18 cellular contexts compared by ENCODE assay signal in the genomic region with DNA sequence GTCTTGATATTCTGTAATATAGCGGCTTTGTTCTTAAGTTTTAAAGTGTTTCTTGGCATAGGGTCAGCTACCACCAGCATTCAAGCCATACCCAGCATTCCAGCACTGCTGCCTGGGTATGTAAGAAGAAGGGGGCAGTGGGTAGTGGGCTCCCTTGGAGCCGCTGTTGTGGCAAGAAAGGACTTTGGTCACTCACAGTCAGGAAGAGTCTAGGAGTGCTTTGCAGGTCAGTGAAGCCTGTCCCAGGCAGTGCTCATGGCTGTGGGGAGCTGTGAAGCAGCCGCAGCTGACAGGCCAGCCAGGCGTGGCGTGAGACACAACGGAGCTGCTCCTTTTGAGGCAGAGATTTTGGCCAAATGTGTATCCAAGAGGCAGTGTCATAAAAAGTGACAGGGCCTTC.
DNase-seq lines count a peak whose midpoint lies in the region; ATAC-seq and TF ChIP-seq lines count a peak whose summit lies in the region.
"Had no signal": no experiment of that assay in that cellular context is flagged by ENCODE, and none has a peak within 500 bp of the region (broad histone marks: within the 10 kb centered on the region; RNA-seq: fewer than 3 reads in every experiment).

No MANE protein-coding gene starts in this region.

- H2BK12ac ChIP-seq in H9 (ENCODE audit: insufficient read length, low read depth, low read length), result no peak overlapping the region

- H3K9me3 ChIP-seq in H9 (ENCODE audit: control insufficient read depth, low read depth, low read length), result no peaks in the 10 kb centered on the region
- no peaks in the 10 kb centered on the region for H3K9me3 ChIP-seq in body of pancreas
- H3K9me3 ChIP-seq: Caco-2, mucosa of descending colon, transverse colon had no signal

- DNase-seq in H9 (no peak), body of pancreas (no peak), kidney glomerular epithelial cell (lab: John Stamatoyannopoulos, UW) (peak; percentile 86), progenitor cell of endocrine pancreas (ENCODE audit: low spot score, unreplicated experiment) (no peak), GM03348 (ENCODE audit: low spot score) (no peak), caudate nucleus (lab: John Stamatoyannopoulos, UW) (no peak), NCI-H526 (lab: John Stamatoyannopoulos, UW) (no peak)
- DNase-seq in stimulated activated CD4-positive, alpha-beta T cell treated with anti-CD3 and anti-CD28 coated beads, Interleukin-4, amount 100 ng/mL, for 24 hours, result no peak
- DNase-seq: amygdala, Caco-2, GM23248, mucosa of descending colon, NCI-H1105 treated with DMSO at 0.1 percent for 48 hours, NCI-H2081 treated with DMSO at 0.1 percent for 48 hours, NCI-H510A, nucleus accumbens, transverse colon had no signal

- H3K4me1 Mint-ChIP-seq in H9 (peaks cover 2 to 4% of the 10 kb centered on the region in 2 experiments; a peak in 3 of 4 replicates), progenitor cell of endocrine pancreas (ENCODE audit: low read depth) (peaks cover 32% of the 10 kb centered on the region)

- H3K56ac ChIP-seq in H9 (ENCODE audit: insufficient read length, low read depth, low read length), result no peak overlapping the region

- H3K27me3 Mint-ChIP-seq in H9 (ENCODE audit: low read depth) (no peaks in the 10 kb centered on the region), progenitor cell of endocrine pancreas (no peaks in the 10 kb centered on the region)
- H3K27me3 Mint-ChIP-seq: stimulated activated naive CD8-positive, alpha-beta T cell treated with anti-CD3 and anti-CD28 coated beads, Interleukin-15, Interleukin-2, amounts not matched to agents 100 ng/mL and 50 ng/mL, for 24 hours had no signal

- 0 out of 2 replicates have a peak overlapping the region, but pooled peaks have one; percentile 67 for H3K14ac ChIP-seq in H9 (ENCODE audit: insufficient read depth, low read length)

- no peaks in the 10 kb centered on the region for H3K4me1 ChIP-seq in H9 (ENCODE audit: insufficient read depth, low read length)
- peaks cover 19% of the 10 kb centered on the region for H3K4me1 ChIP-seq in body of pancreas
- H3K4me1 ChIP-seq: transverse colon had no signal

- H4K91ac ChIP-seq in H9 (ENCODE audit: insufficient read length, low read depth, low read length), result no peak overlapping the region

- H3K4ac ChIP-seq in H9 (ENCODE audit: low read depth, low read length), result no peak overlapping the region

- H3K4me3 Mint-ChIP-seq in H9 (no peak overlapping the region), progenitor cell of endocrine pancreas (ENCODE audit: low read depth) (no peak overlapping the region)
- H3K4me3 Mint-ChIP-seq: stimulated activated naive CD8-positive, alpha-beta T cell treated with anti-CD3 and anti-CD28 coated beads, Interleukin-15, Interleukin-2, amounts not matched to agents 100 ng/mL and 50 ng/mL, for 24 hours had no signal

- H3K36me3 Mint-ChIP-seq in H9 (ENCODE audit: insufficient read depth in 1 of 3, low read depth in 3 of 3) (no peaks in the 10 kb centered on the region; a peak in 1 of 7 replicates), progenitor cell of endocrine pancreas (ENCODE audit: insufficient read depth) (peaks cover 3% of the 10 kb centered on the region)

- H3K79me1 ChIP-seq in H9 (ENCODE audit: insufficient read depth, low read depth, low read length, poor library complexity, severe bottlenecking), result no peaks in the 10 kb centered on the region

- intact Hi-C loops in body of pancreas (cut with DNase I), result no loop called here

- no peaks in the 10 kb centered on the region for H3K79me2 ChIP-seq in H9 (ENCODE audit: insufficient read depth, low read length)

- no peak overlapping the region for H4K8ac ChIP-seq in H9 (replicated peaks; ENCODE audit: insufficient read length, low read depth, low read length)

- no peak overlapping the region for H3K4me2 ChIP-seq in H9 (ENCODE audit: insufficient read depth, insufficient read length, low read length)

- no peak overlapping the region for H2BK15ac ChIP-seq in H9 (ENCODE audit: low read depth, low read length)

- no CpG with 5 or more reads among the region's 6 CpGs for WGBS in H9 (ENCODE audit: extremely low coverage, insufficient read length, low lambda C conversion rate)
- 92 to 95% methylated on average over 6 of the region's 6 CpGs for WGBS in body of pancreas, 2 donors

- TF ChIP-seq POLR2A in body of pancreas (IDR thresholded peaks at IDR 0.05), result no peak

- H4K5ac ChIP-seq in H9 (ENCODE audit: insufficient read length, low read depth, low read length), result no peak overlapping the region

- no peak overlapping the region for H2AK5ac ChIP-seq in H9 (ENCODE audit: insufficient read length, low read length)

- no peak overlapping the region for H2BK20ac ChIP-seq in H9 (ENCODE audit: low read depth, low read length, poor library complexity, severe bottlenecking)

- no peaks in the 10 kb centered on the region for H3K36me3 ChIP-seq in body of pancreas (replicated peaks in 1 of 2; ENCODE audit: insufficient read depth in 1 of 2, low read depth in 2 of 2)
- H3K36me3 ChIP-seq: transverse colon had no signal

- H3K27ac Mint-ChIP-seq in H9 (peak overlapping the region in 2 of 3 experiments; percentile 44 to 60; a peak in 3 of 7 replicates), progenitor cell of endocrine pancreas (peak overlapping the region; percentile 63)
- H3K27ac Mint-ChIP-seq: stimulated activated naive CD8-positive, alpha-beta T cell treated with anti-CD3 and anti-CD28 coated beads, Interleukin-15, Interleukin-2, amounts not matched to agents 100 ng/mL and 50 ng/mL, for 24 hours had no signal

- no peak overlapping the region for H3K4me3 ChIP-seq in body of pancreas
- H3K4me3 ChIP-seq: GM23248, mucosa of descending colon, transverse colon had no signal

- no peak overlapping the region for H3K23ac ChIP-seq in H9 (ENCODE audit: insufficient read length, low read depth, low read length)

- no peak for ATAC-seq in body of pancreas
- ATAC-seq: mucosa of descending colon had no signal

- H2BK5ac ChIP-seq in H9 (ENCODE audit: insufficient read length, low read length), result no peak overlapping the region

- no peak for TF ChIP-seq CTCF in H9 (conservative IDR thresholded peaks at IDR 0.05)
- TF ChIP-seq CTCF in body of pancreas (IDR thresholded peaks at IDR 0.05), result no peak
- no peak for TF ChIP-seq CTCF in progenitor cell of endocrine pancreas (IDR thresholded peaks at IDR 0.05; ENCODE audit: unreplicated experiment)

- H3K23me2 ChIP-seq in H9 (ENCODE audit: insufficient read length, low read depth, low read length, poor library complexity, severe bottlenecking), result no peaks in the 10 kb centered on the region

- H3K9me3 Mint-ChIP-seq in H9 (no peaks in the 10 kb centered on the region), progenitor cell of endocrine pancreas (ENCODE audit: low read depth) (peaks cover 4% of the 10 kb centered on the region)
- H3K9me3 Mint-ChIP-seq: stimulated activated naive CD8-positive, alpha-beta T cell treated with anti-CD3 and anti-CD28 coated beads, Interleukin-15, Interleukin-2, amounts not matched to agents 100 ng/mL and 50 ng/mL, for 24 hours had no signal

- H3K18ac ChIP-seq in H9 (ENCODE audit: insufficient read length, low read depth, low read length), result peak overlapping the region; percentile 43

- H3K27me3 ChIP-seq in H9 (ENCODE audit: insufficient read depth, low read length), result no peaks in the 10 kb centered on the region
- H3K27me3 ChIP-seq in body of pancreas, result no peaks in the 10 kb centered on the region
- H3K27me3 ChIP-seq: transverse colon had no signal

- no peaks in the 10 kb centered on the region for H4K20me1 ChIP-seq in H9 (ENCODE audit: control insufficient read depth, insufficient read depth, insufficient read length)

- no peak overlapping the region for H2AFZ ChIP-seq in H9 (ENCODE audit: low read length)
- H2AFZ ChIP-seq: GM23248 had no signal

- H3K27ac ChIP-seq in H9 (ENCODE audit: insufficient read length, low read depth, low read length), result no peak overlapping the region
- H3K27ac ChIP-seq in body of pancreas, result peak overlapping the region in 3 of 4 donors; percentile 6 to 73 (median 68)
- no peak overlapping the region for H3K27ac ChIP-seq in caudate nucleus (ENCODE audit: low read depth, low read length)
- H3K27ac ChIP-seq: GM23248, transverse colon had no signal

- no peak overlapping the region for H2BK120ac ChIP-seq in H9 (ENCODE audit: low read depth, low read length, poor library complexity, severe bottlenecking)

- H3T11ph ChIP-seq in H9 (ENCODE audit: low read length), result no peak overlapping the region

- H3K9ac ChIP-seq in H9 (ENCODE audit: extremely low read depth, insufficient read length, low read length), result no peak overlapping the region
- H3K9ac ChIP-seq: GM23248 had no signal

Comparison
In these comparisons a context has a peak if more than half of its experiments do, and no peak if none do; other contexts are left out.
1. H3K27ac ChIP-seq: peak in body of pancreas (3 of 4); none in H9 (single experiment) and caudate nucleus (single experiment).